In the genomic region with DNA sequence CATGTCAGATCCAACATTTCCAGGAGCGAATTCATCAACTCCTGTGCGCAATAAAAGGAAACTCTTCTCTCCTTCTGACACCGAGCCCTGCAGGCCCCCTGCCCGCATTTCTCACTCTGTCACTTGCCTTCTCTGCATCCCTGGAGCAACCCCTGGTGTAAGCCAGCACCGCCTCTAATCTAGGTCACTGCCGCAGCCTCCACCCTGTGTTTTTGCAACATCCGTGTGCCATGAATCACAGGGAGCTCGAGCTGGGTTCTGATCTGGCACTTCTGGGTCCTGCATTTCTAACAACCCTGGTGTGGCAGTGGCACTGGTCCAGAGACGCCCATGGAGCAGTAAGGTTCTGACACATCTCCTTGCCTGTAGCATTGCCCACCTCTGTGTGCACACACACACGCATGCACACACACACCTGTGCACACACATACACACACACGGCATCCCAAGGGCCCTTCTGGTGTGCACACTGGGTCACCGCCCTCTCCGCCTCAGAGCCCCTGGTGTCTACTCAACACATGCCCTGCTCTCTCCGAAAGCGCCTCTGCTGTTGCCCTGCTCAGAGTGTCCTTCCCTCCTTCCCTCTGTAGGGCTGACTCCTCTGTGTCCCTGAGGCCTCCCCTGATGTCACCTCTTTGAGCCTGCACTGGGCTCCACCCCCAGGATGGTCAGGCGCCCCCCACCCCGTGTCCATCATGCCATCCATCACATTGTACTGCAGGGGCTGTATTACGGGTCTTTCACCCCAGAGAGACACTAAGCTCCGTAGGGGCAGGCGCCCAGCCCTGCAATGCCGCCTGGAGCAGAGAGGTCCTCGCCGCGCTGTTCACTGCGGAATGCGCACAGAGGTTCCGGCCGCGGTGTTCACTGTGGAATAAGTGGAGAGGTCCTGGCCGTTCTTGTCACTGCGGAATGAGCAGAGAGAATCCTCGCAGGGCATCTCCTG, we compare ENCODE assay signal across 17 cellular contexts.
"Had no signal": no experiment of that assay in that cellular context is flagged by ENCODE, and none has a peak within 500 bp of the region (broad histone marks: within the 10 kb centered on the region; RNA-seq: fewer than 3 reads in every experiment).

No MANE protein-coding gene starts in this region.

- H3K27ac Mint-ChIP-seq: activated CD4-positive, alpha-beta T cell treated with anti-CD3 and anti-CD28 coated beads for 36 hours; activated CD8-positive, alpha-beta T cell treated with anti-CD3 and anti-CD28 coated beads, Interleukin-2, amount 10 ng/mL, durations not matched to agents 7 days and 5 days; activated T-cell treated with anti-CD3 and anti-CD28 coated beads, Interleukin-2, amount 50 U/mL, for 72 hours; stimulated activated memory B cell treated with anti-CD40 and anti-IgM and Interleukin-4, amounts not matched to agents 10 μg/mL and 1 μg/mL and 100 μg/mL, for 72 hours had no signal

- H3K4me3 ChIP-seq: breast epithelium, dorsolateral prefrontal cortex, tibial nerve had no signal

- H3K27me3 Mint-ChIP-seq: activated CD4-positive, alpha-beta T cell treated with anti-CD3 and anti-CD28 coated beads for 36 hours had no signal

- H3K36me3 Mint-ChIP-seq: naive B cell; stimulated activated memory B cell treated with anti-CD40 and anti-IgM and Interleukin-4, amounts not matched to agents 10 μg/mL and 1 μg/mL and 100 μg/mL, for 72 hours had no signal

- DNase-seq: activated CD8-positive, alpha-beta memory T cell treated with anti-CD3 and anti-CD28 coated beads, Interleukin-2, amount 50 U/mL, for 48 hours; activated CD8-positive, alpha-beta T cell treated with anti-CD3 and anti-CD28 coated beads, Interleukin-2, amount 10 ng/mL, durations not matched to agents 7 days and 5 days; activated gamma-delta T cell; activated T-cell treated with anti-CD3 and anti-CD28 coated beads, Interleukin-2, amount 50 U/mL, for 72 hours; aorta; dorsolateral prefrontal cortex; hippocampal formation; mammary epithelial cell; naive B cell; stimulated activated CD4-positive, alpha-beta T cell treated with anti-CD3 and anti-CD28 coated beads, Interleukin-12 subunit alpha, Interleukin-12 subunit beta, amount 100 ng/mL, for 4 hours; stimulated activated CD4-positive, alpha-beta T cell treated with anti-CD3 and anti-CD28 coated beads, Interleukin-2, amount 100 ng/mL, for 24 hours had no signal

- H3K9me3 Mint-ChIP-seq: activated T-cell treated with anti-CD3 and anti-CD28 coated beads, Interleukin-2, amount 50 U/mL, for 72 hours; stimulated activated memory B cell treated with anti-CD40 and anti-IgM and Interleukin-4, amounts not matched to agents 10 μg/mL and 1 μg/mL and 100 μg/mL, for 72 hours had no signal

- H3K9me3 ChIP-seq: breast epithelium, neutrophil, tibial nerve had no signal

- H3K27me3 ChIP-seq: dorsolateral prefrontal cortex, tibial nerve had no signal

- ATAC-seq: activated CD4-positive, alpha-beta T cell treated with anti-CD3 and anti-CD28 coated beads for 36 hours; activated T-cell treated with anti-CD3 and anti-CD28 coated beads, Interleukin-2, amount 50 U/mL, for 72 hours; left lobe of liver had no signal

- H3K27ac ChIP-seq: breast epithelium, neutrophil, tibial nerve had no signal

- H3K4me3 Mint-ChIP-seq: activated CD4-positive, alpha-beta T cell treated with anti-CD3 and anti-CD28 coated beads for 36 hours; activated CD8-positive, alpha-beta T cell treated with anti-CD3 and anti-CD28 coated beads, Interleukin-2, amount 10 ng/mL, durations not matched to agents 7 days and 5 days; activated T-cell treated with anti-CD3 and anti-CD28 coated beads, Interleukin-2, amount 50 U/mL, for 72 hours; naive B cell; stimulated activated memory B cell treated with anti-CD40 and anti-IgM and Interleukin-4, amounts not matched to agents 10 μg/mL and 1 μg/mL and 100 μg/mL, for 72 hours had no signal

- H3K36me3 ChIP-seq: breast epithelium, neutrophil, tibial nerve had no signal
